Comparison of ENCODE assay signal across 8 cellular contexts in the genomic region with DNA sequence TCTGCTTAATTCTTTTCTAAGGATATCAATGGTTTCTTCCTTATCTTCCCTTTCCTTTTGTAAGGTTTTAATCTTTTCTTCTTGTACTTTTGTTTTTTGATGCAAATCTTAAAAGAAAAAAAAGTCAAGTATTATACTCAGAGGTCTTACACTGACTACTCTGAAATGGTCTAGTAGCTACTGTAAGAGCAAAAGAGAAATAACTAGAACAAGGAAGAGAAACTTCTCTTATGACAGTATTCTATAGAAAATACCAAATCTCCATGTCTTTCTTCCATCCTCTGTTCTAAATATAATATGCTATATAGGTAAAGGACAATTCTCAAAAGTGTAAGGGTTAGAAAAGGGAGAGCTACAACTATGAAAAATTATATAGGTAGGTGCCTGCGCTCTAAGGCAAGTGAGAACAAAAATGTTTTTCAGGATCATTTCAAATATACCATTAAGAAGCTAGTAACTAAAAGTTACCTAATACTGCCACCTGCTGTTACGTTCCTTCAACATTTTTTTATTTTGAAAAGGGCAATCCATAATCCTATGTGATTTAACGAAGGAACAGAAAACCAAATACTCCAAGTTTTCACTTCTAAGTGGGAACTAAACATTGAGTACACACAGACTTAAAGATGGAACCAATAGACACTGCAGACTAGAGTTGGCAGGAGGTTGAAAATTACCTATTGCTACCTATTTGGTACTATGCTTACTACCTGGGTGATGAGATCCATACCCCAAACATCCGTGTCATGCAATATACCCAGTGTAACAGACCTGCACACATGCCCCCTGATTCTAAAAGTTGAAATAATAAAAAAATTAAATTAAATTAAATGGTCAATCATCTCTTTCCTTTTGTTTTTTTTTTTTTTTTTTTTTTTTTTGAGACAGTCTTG. TPM values are rescaled to one million over a fixed set of nuclear protein-coding genes. Genes with fewer than 3 reads are reported as not detected.
DNase-seq lines count a peak whose midpoint lies in the region; ATAC-seq and TF ChIP-seq lines count a peak whose summit lies in the region.

No MANE protein-coding gene starts in this region.

- H3K4me1 Mint-ChIP-seq in neural crest cell = no peaks in the 10 kb centered on the region
- peaks cover 4% of the 10 kb centered on the region for H3K4me1 Mint-ChIP-seq in activated T-cell treated with anti-CD3 and anti-CD28 coated beads, Interleukin-2, amount 50 U/mL, for 24 hours (ENCODE audit: low read depth)

- no peak overlapping the region for H3K4me3 Mint-ChIP-seq in neural crest cell
- H3K4me3 Mint-ChIP-seq in activated T-cell treated with anti-CD3 and anti-CD28 coated beads, Interleukin-2, amount 50 U/mL, for 24 hours = no peak overlapping the region

- no peak overlapping the region for H3K27ac Mint-ChIP-seq in neural crest cell (ENCODE audit: unreplicated experiment)
- H3K27ac Mint-ChIP-seq in activated T-cell treated with anti-CD3 and anti-CD28 coated beads, Interleukin-2, amount 50 U/mL, for 24 hours = no peak overlapping the region

- peak; percentile 45 for ATAC-seq in GM18858 (IDR thresholded peaks at IDR 0.05; ENCODE audit: unreplicated experiment)

- TF ChIP-seq EP300 in esophagus muscularis mucosa (IDR thresholded peaks at IDR 0.05) = no peak

- intact Hi-C loops in esophagus muscularis mucosa (cut with DNase I) (loop anchor here (1.0 kb wide), 1 partner anchor 63 kb away; no protein-coding TSS in a partner anchor), posterior vena cava (cut with DNase I) (loop anchor here (2.0 to 5.0 kb wide), 2 partner anchors 60 to 62 kb away; no protein-coding TSS in a partner anchor)

- H3K27me3 ChIP-seq in esophagus muscularis mucosa = no peaks in the 10 kb centered on the region

- H3K27ac ChIP-seq in esophagus muscularis mucosa (replicated peaks in 1 of 4) = peak overlapping the region in 1 of 4 donors; percentile 5

- WGBS in esophagus muscularis mucosa = 41% methylated on average over 4 of the region's 4 CpGs

- H3K36me3 Mint-ChIP-seq in neural crest cell (ENCODE audit: low read depth) = peaks cover 4% of the 10 kb centered on the region
- H3K36me3 Mint-ChIP-seq in activated T-cell treated with anti-CD3 and anti-CD28 coated beads, Interleukin-2, amount 50 U/mL, for 24 hours (ENCODE audit: low read depth) = peaks cover 77% of the 10 kb centered on the region

- H3K27me3 Mint-ChIP-seq in neural crest cell (ENCODE audit: low read depth) = no peaks in the 10 kb centered on the region
- H3K27me3 Mint-ChIP-seq in activated T-cell treated with anti-CD3 and anti-CD28 coated beads, Interleukin-2, amount 50 U/mL, for 24 hours = no peaks in the 10 kb centered on the region

- TF ChIP-seq POLR2A in esophagus muscularis mucosa (IDR thresholded peaks at IDR 0.05; ENCODE audit: low read depth) = no peak

- no peaks in the 10 kb centered on the region for H3K9me3 Mint-ChIP-seq in neural crest cell
- no peaks in the 10 kb centered on the region for H3K9me3 Mint-ChIP-seq in activated T-cell treated with anti-CD3 and anti-CD28 coated beads, Interleukin-2, amount 50 U/mL, for 24 hours

- DNase-seq in AML-193 (lab: John Stamatoyannopoulos, UW) (peak; percentile 68 to 73), LoVo (ENCODE audit: low spot score) (peak; percentile 41), SIG-M5 (lab: John Stamatoyannopoulos, UW) (peak; percentile 25), esophagus muscularis mucosa (ENCODE audit: extremely low spot score) (no peak), neural crest cell (ENCODE audit: low read depth, low spot score) (no peak), posterior vena cava (ENCODE audit: low spot score) (no peak)
- no peak for DNase-seq in activated T-cell treated with anti-CD3 and anti-CD28 coated beads, Interleukin-2, amount 50 U/mL, for 24 hours

- no peaks in the 10 kb centered on the region for H3K9me3 ChIP-seq in esophagus muscularis mucosa

- peak overlapping the region in 1 of 4 donors; percentile 7 for H3K4me3 ChIP-seq in esophagus muscularis mucosa

- H3K4me1 ChIP-seq in esophagus muscularis mucosa = peaks cover 3 to 36% (median 22%) of the 10 kb centered on the region in 4 donors

- TF ChIP-seq CTCF in esophagus muscularis mucosa (IDR thresholded peaks at IDR 0.05) (peak; percentile 57 to 62 (median 58)), neural crest cell (conservative IDR thresholded peaks at IDR 0.05) (peak; percentile 75)

- H3K36me3 ChIP-seq in esophagus muscularis mucosa = no peaks in the 10 kb centered on the region

RNA-seq across cellular contexts. Expression of a gene that starts 36.7 kb away (rescaled TPM):
- 1 to 10 TPM; 2.0 to 6.2 (median 2.1) TPM for total RNA-seq in esophagus muscularis mucosa
- total RNA-seq in neural crest cell = 50.5 and 51.1 TPM in 2 replicates
- 1 to 10 TPM; 2.9 to 3.5 TPM for total RNA-seq in posterior vena cava

RNA-seq across cellular contexts. Expression of a gene that starts 37.0 kb away (rescaled TPM):
- total RNA-seq in esophagus muscularis mucosa = 10 to 100 TPM in 1 of 4 donors, 1 to 10 TPM in 3; 6.7 to 14.5 (median 8.7) TPM
- 23.1 and 24.2 TPM in 2 replicates for total RNA-seq in neural crest cell
- 10 to 100 TPM; 11.8 to 19.5 TPM for total RNA-seq in posterior vena cava

RNA-seq across cellular contexts. Expression of a gene that starts 42.1 kb away (rescaled TPM):
- total RNA-seq in esophagus muscularis mucosa (under 1 TPM; under 0.01 to 0.34 (median 0.12) TPM), neural crest cell (0.16 and 0.20 TPM in 2 replicates), posterior vena cava (under 1 TPM; 0.05 to 0.19 TPM)

Comparison
In these comparisons a context has a peak if more than half of its experiments do, and no peak if none do; other contexts are left out.
1. DNase-seq: peak in AML-193 (2 of 2), LoVo (single experiment) and SIG-M5 (single experiment); none in esophagus muscularis mucosa (single experiment), neural crest cell (single experiment), posterior vena cava (single experiment) and activated T-cell treated with anti-CD3 and anti-CD28 coated beads, Interleukin-2, amount 50 U/mL, for 24 hours (single experiment).